ENCODE assay signal across 8 cellular contexts in the genomic region with DNA sequence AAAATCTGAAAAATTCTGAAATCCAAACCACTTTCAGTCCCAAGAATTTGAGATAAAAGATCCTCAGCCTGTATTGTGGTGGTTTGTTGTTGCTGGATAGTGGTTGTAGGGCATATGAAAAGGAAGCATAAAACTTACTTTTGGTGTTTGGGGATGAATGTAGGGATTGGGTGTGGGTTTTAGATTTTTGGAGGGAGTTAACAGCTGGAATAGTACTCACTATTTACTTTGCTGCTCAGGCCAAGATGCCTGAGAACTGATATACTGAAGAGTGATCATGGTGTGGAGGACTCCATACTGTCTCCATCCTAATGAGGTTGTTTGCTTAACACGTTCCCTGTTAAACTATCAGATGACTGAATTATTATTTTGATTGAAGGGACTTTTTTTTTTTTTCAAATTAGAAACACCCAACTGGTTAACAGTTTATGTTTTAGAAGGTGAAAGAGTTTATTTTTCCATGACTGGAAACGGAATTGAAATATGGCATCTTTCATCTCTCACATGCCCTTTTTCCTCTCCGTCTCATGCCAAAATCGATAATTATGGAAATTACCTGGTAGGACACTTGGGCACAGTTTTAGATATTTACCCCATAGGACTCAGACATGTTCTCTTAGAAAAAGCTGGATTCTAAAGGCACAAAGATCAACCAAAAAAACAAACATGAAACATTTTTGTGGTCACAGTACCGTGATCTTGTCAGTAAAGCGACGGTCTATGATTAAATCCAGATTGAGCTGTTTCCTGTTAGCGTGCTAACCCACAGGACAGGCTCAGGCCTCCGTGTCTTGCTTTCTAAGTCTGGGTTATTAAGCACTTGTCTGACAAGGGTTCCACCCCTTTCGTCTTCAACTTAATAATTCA. TPM values are rescaled to one million over a fixed set of nuclear protein-coding genes. Genes with fewer than 3 reads are reported as not detected.
DNase-seq lines count a peak whose midpoint lies in the region; ATAC-seq and TF ChIP-seq lines count a peak whose summit lies in the region.

No MANE protein-coding gene starts in this region.

- ATAC-seq in GM21360 (IDR thresholded peaks at IDR 0.05; ENCODE audit: unreplicated experiment) (peak; percentile 90), HG03575 (IDR thresholded peaks at IDR 0.05; ENCODE audit: extremely low read depth, insufficient number of reproducible peaks, low FRiP score, unreplicated experiment) (peak; percentile 63)

- no peaks in the 10 kb centered on the region for H3K9me3 Mint-ChIP-seq in activated CD4-positive, alpha-beta memory T cell treated with anti-CD3 and anti-CD28 coated beads, Interleukin-2, amount 10 ng/mL, durations not matched to agents 7 days and 5 days

- no peaks in the 10 kb centered on the region for H3K36me3 ChIP-seq in skeletal muscle tissue (ENCODE audit: control insufficient read depth in 3 of 3, insufficient read depth in 3 of 3, low read length in 3 of 3)
- H3K36me3 ChIP-seq in WERI-Rb-1 = no peaks in the 10 kb centered on the region

- CTCF ChIA-PET in activated CD4-positive, alpha-beta memory T cell treated with anti-CD3 and anti-CD28 coated beads, Interleukin-2, amount 10 ng/mL, durations not matched to agents 7 days and 5 days (lab: Charles Lee) = interaction anchor here (1.3 kb wide), 1 partner anchor 74 kb away, joined by 7 read pairs; no protein-coding TSS in a partner anchor

- peaks cover 0 to 7% (median under 1%) of the 10 kb centered on the region in 3 donors for H3K4me1 ChIP-seq in skeletal muscle tissue (ENCODE audit: control insufficient read depth in 3 of 3, insufficient read depth in 3 of 3, low read length in 3 of 3)

- H3K4me3 ChIP-seq in skeletal muscle tissue (ENCODE audit: low read length in 3 of 3) (no peak overlapping the region), WERI-Rb-1 (ENCODE audit: low read depth, low read length) (no peak overlapping the region)

- H3K27me3 Mint-ChIP-seq in activated CD4-positive, alpha-beta memory T cell treated with anti-CD3 and anti-CD28 coated beads, Interleukin-2, amount 10 ng/mL, durations not matched to agents 7 days and 5 days = no peaks in the 10 kb centered on the region

- H3K4me3 Mint-ChIP-seq in activated CD4-positive, alpha-beta memory T cell treated with anti-CD3 and anti-CD28 coated beads, Interleukin-2, amount 10 ng/mL, durations not matched to agents 7 days and 5 days = peak overlapping the region; percentile 60

- no peak overlapping the region for H3K9ac ChIP-seq in skeletal muscle tissue (ENCODE audit: low read depth in 1 of 3, low read length in 3 of 3)

- H3K27me3 ChIP-seq in skeletal muscle tissue (ENCODE audit: control insufficient read depth in 3 of 3, insufficient read depth in 3 of 3, low read length in 3 of 3) (no peaks in the 10 kb centered on the region), WERI-Rb-1 (ENCODE audit: insufficient read depth, low read depth, severe bottlenecking) (no peaks in the 10 kb centered on the region)

- peak; percentile 94 for DNase-seq in ELR (ENCODE audit: low read depth)
- DNase-seq in activated CD4-positive, alpha-beta memory T cell treated with anti-CD3 and anti-CD28 coated beads, Interleukin-2, amount 10 ng/mL, durations not matched to agents 7 days and 5 days = peak; percentile 50
- peak; percentile 7 for DNase-seq in germinal center (ENCODE audit: low spot score)
- DNase-seq in SW 1271 (lab: John Stamatoyannopoulos, UW) = no peak
- no peak for DNase-seq in WERI-Rb-1

- no peaks in the 10 kb centered on the region for H3K9me3 ChIP-seq in skeletal muscle tissue (ENCODE audit: control insufficient read depth in 3 of 3, low read length in 3 of 3)
- H3K9me3 ChIP-seq in WERI-Rb-1 (ENCODE audit: severe bottlenecking) = no peaks in the 10 kb centered on the region

- POLR2A ChIA-PET in activated CD4-positive, alpha-beta memory T cell treated with anti-CD3 and anti-CD28 coated beads, Interleukin-2, amount 10 ng/mL, durations not matched to agents 7 days and 5 days (lab: Charles Lee) = interaction anchor here (0.7 to 2.5 kb wide), 7 partner anchors 11 to 372 kb away, joined by 3 to 12 read pairs (median 4); a partner anchor contains a TSS

- H3K4me1 Mint-ChIP-seq in activated CD4-positive, alpha-beta memory T cell treated with anti-CD3 and anti-CD28 coated beads, Interleukin-2, amount 10 ng/mL, durations not matched to agents 7 days and 5 days = peaks cover 38% of the 10 kb centered on the region

- H3K27ac ChIP-seq in skeletal muscle tissue (ENCODE audit: low read depth, low read length) = peak overlapping the region; percentile 50
- H3K27ac ChIP-seq in WERI-Rb-1 = no peak overlapping the region

- TF ChIP-seq CTCF in WERI-Rb-1 (IDR thresholded peaks at IDR 0.05; ENCODE audit: low read depth, low read length) = no peak

- peak overlapping the region; percentile 89 for H3K27ac Mint-ChIP-seq in activated CD4-positive, alpha-beta memory T cell treated with anti-CD3 and anti-CD28 coated beads, Interleukin-2, amount 10 ng/mL, durations not matched to agents 7 days and 5 days

- no peaks in the 10 kb centered on the region for H3K36me3 Mint-ChIP-seq in activated CD4-positive, alpha-beta memory T cell treated with anti-CD3 and anti-CD28 coated beads, Interleukin-2, amount 10 ng/mL, durations not matched to agents 7 days and 5 days (ENCODE audit: low read depth)

RNA-seq across cellular contexts. Expression of a gene that starts 37.3 kb away (rescaled TPM):
- total RNA-seq in activated CD4-positive, alpha-beta memory T cell treated with anti-CD3 and anti-CD28 coated beads, Interleukin-2, amount 10 ng/mL, durations not matched to agents 7 days and 5 days = 1 to 10 TPM; 2.4 to 2.8 TPM
- total RNA-seq in skeletal muscle tissue = 28.2 TPM

Comparison
In these comparisons a context has a peak if more than half of its experiments do, and no peak if none do; other contexts are left out.
1. DNase-seq: peak in ELR (single experiment), activated CD4-positive, alpha-beta memory T cell treated with anti-CD3 and anti-CD28 coated beads, Interleukin-2, amount 10 ng/mL, durations not matched to agents 7 days and 5 days (single experiment) and germinal center (single experiment); none in SW 1271 (0 of 2) and WERI-Rb-1 (single experiment).